In the genomic region with DNA sequence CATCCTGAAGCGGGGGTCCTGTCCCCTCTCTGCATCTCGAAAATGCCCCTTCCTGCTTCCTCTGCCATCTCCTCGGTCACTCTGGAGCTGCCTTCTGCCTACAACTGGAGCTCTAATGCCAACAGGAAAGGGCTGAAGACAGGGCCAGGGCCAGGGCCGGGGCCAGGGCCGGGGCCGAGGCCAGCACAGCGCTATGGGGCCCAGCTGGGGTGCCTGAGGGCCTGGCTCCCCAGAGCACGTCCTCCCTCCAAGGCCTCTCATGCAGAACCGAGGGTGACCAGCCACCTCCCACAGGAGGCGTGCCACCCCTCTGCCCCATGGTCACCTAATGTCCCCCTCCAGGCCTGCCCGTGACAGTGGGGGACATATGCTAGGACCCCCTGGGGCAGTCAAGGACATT, we compare ENCODE assay signal across 1 cellular context.
TF ChIP-seq lines count a peak whose summit lies in the region.

No MANE protein-coding gene starts in this region.

TF ChIP-seq in IMR-90, 13 proteins besides CTCF, POLR2A, EP300 and RAD21 (continued from another document):
- TF ChIP-seq, protein P1, sequence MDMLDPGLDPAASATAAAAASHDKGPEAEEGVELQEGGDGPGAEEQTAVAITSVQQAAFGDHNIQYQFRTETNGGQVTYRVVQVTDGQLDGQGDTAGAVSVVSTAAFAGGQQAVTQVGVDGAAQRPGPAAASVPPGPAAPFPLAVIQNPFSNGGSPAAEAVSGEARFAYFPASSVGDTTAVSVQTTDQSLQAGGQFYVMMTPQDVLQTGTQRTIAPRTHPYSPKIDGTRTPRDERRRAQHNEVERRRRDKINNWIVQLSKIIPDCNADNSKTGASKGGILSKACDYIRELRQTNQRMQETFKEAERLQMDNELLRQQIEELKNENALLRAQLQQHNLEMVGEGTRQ (IDR thresholded peaks at IDR 0.05; ENCODE audit: low read depth, low read length) = no peak
- TF ChIP-seq ELK1 (IDR thresholded peaks at IDR 0.05; ENCODE audit: borderline replicate concordance, low read depth, low read length) = no peak
